8 cellular contexts compared by ENCODE assay signal in the genomic region with DNA sequence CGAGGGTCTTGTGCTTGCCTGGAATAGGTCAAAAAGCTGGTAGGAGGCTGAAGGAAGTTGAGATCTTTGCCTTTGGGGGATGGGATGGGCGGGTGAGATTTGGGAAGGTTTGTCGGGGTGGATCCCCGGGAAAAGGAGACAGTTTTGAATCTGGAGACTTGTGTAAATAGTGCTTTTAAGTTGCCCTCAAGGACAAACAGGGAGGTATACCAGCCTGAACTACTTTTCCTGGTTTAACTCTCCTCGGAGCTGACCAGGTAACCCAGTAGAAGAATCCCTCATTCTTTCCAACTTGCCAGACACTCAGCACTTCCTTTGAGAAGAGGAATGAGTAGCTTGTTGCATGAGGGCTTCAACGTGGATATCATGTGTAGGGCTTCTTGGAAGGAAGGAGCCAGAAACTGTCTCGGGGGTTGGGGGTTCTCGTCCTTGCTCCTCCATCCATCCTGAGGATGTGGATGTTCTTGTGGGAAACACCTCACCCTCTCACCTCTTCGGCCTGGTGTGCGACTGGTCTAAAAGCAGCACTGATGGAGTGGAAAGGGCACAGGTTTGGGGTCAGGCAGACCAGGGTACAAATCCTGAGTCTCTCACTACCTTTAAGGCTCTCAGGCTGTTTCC. TPM values are rescaled to one million over a fixed set of nuclear protein-coding genes. Genes with fewer than 3 reads are reported as not detected.
DNase-seq lines count a peak whose midpoint lies in the region; ATAC-seq and TF ChIP-seq lines count a peak whose summit lies in the region.

No MANE protein-coding gene starts in this region.

- TF ChIP-seq EP300 in gastroesophageal sphincter (IDR thresholded peaks at IDR 0.05), result no peak

- ATAC-seq in T-helper 17 cell (no peak), gastroesophageal sphincter (no peak), HG03342 (IDR thresholded peaks at IDR 0.05; ENCODE audit: unreplicated experiment) (no peak), HG03565 (IDR thresholded peaks at IDR 0.05; ENCODE audit: unreplicated experiment) (no peak), HG02840 (IDR thresholded peaks at IDR 0.05; ENCODE audit: low FRiP score, unreplicated experiment) (no peak)

- peaks cover 67% of the 10 kb centered on the region for H3K27me3 Mint-ChIP-seq in T-helper 17 cell

- H3K27me3 ChIP-seq in gastroesophageal sphincter, result peaks cover 6% of the 10 kb centered on the region

- H3K36me3 Mint-ChIP-seq in T-helper 17 cell (ENCODE audit: low read depth), result peaks cover 10% of the 10 kb centered on the region

- WGBS in gastroesophageal sphincter (ENCODE audit: low coverage in 1 of 2), 2 donors, result 67 to 95% methylated on average over 4 of the region's 10 CpGs

- DNase-seq in GM12864 (ENCODE audit: low read depth) (no peak), T-helper 17 cell (no peak), skeletal muscle cell (ENCODE audit: low read depth) (no peak), ecto neural progenitor cell (ENCODE audit: low spot score) (no peak)

- H3K4me3 ChIP-seq in GM12864 (ENCODE audit: low read depth, low read length) (peak overlapping the region; percentile 63), gastroesophageal sphincter (peak overlapping the region in 1 of 2 donors; percentile 67), skeletal muscle cell (ENCODE audit: low read depth, low read length) (peak overlapping the region; percentile 75)

- TF ChIP-seq CTCF in GM12864 (IDR thresholded peaks at IDR 0.05; ENCODE audit: low read depth, low read length, missing control alignments) (no peak), gastroesophageal sphincter (IDR thresholded peaks at IDR 0.05) (no peak)

- H3K4me1 ChIP-seq in gastroesophageal sphincter, result peaks cover 0 to 37% (median 12%) of the 10 kb centered on the region in 3 donors

- peak overlapping the region; percentile 81 for H3K4me3 Mint-ChIP-seq in T-helper 17 cell

- no peak overlapping the region for H3K27ac Mint-ChIP-seq in T-helper 17 cell

- no peaks in the 10 kb centered on the region for H3K36me3 ChIP-seq in gastroesophageal sphincter

- peak overlapping the region in 3 of 4 donors; percentile 85 to 97 (median 92) for H3K27ac ChIP-seq in gastroesophageal sphincter

- H3K9me3 ChIP-seq in T-helper 17 cell (ENCODE audit: control insufficient read depth, low read length, poor library complexity, severe bottlenecking), result no peaks in the 10 kb centered on the region
- no peaks in the 10 kb centered on the region for H3K9me3 ChIP-seq in gastroesophageal sphincter

- H3K4me1 Mint-ChIP-seq in T-helper 17 cell, result peaks cover 7% of the 10 kb centered on the region

- TF ChIP-seq POLR2A in gastroesophageal sphincter (IDR thresholded peaks at IDR 0.05), result no peak

RNA-seq across cellular contexts. Expression of a gene that starts 1.9 kb away (rescaled TPM):
- total RNA-seq in T-helper 17 cell, result not detected
- 10 to 100 TPM in 3 of 4 donors, 1 to 10 TPM in 1; 4.7 to 26.7 (median 25.0) TPM for total RNA-seq in gastroesophageal sphincter

Comparison
In these comparisons a context has a peak if more than half of its experiments do, and no peak if none do; other contexts are left out.
1. RNA of a gene that starts 1.9 kb away (total RNA-seq): 4.7 to 26.7 TPM in gastroesophageal sphincter; not detected in T-helper 17 cell; every median in the first group is over 4 times any median in the second.